In genomic region chr19:4343056-4343844, GRCh38 we compare ENCODE assay signal across 8 cellular contexts.
DNase-seq lines count a peak whose midpoint lies in the region; ATAC-seq and TF ChIP-seq lines count a peak whose summit lies in the region.

A gene with protein sequence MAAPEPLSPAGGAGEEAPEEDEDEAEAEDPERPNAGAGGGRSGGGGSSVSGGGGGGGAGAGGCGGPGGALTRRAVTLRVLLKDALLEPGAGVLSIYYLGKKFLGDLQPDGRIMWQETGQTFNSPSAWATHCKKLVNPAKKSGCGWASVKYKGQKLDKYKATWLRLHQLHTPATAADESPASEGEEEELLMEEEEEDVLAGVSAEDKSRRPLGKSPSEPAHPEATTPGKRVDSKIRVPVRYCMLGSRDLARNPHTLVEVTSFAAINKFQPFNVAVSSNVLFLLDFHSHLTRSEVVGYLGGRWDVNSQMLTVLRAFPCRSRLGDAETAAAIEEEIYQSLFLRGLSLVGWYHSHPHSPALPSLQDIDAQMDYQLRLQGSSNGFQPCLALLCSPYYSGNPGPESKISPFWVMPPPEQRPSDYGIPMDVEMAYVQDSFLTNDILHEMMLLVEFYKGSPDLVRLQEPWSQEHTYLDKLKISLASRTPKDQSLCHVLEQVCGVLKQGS (plus strand): TSS chr19:4343562. CDS start chr19:4343594, 32 bp downstream.

- TF ChIP-seq CTCF in choroid plexus epithelial cell (conservative IDR thresholded peaks at IDR 0.05; ENCODE audit: low read depth, low read length) = peak; percentile 52

- H3K4me3 ChIP-seq in choroid plexus epithelial cell (ENCODE audit: low read depth, low read length) = peak within 1 kb of the TSS; percentile 77

- DNase-seq in AG08395 (ENCODE audit: low spot score) (peak; percentile 85), NCI-H446 (lab: John Stamatoyannopoulos, UW) (peak; percentile 74 to 94), choroid plexus epithelial cell (ENCODE audit: low read depth) (peak; percentile 81), left kidney (ENCODE audit: low read depth, low spot score) (peak; percentile 97)
- peak; percentile 91 to 94 for DNase-seq in activated CD4-positive, alpha-beta T cell treated with anti-CD3 and anti-CD28 coated beads for 4 hours
- peak; percentile 97 for DNase-seq in stimulated activated CD4-positive, alpha-beta T cell treated with anti-CD3 and anti-CD28 coated beads, Interleukin-2, amount 100 ng/mL, for 24 hours

- peak; percentile 57 for ATAC-seq in GM18868 (IDR thresholded peaks at IDR 0.05; ENCODE audit: unreplicated experiment)
- peak; percentile 38 for ATAC-seq in HG03139 (IDR thresholded peaks at IDR 0.05; ENCODE audit: unreplicated experiment)

Comparison
In these comparisons a context has a peak if more than half of its experiments do, and no peak if none do; other contexts are left out.
1. Peak in every context shown above with its lines: DNase-seq, ATAC-seq and H3K4me3 ChIP-seq.